1 cellular context compared by ENCODE assay signal in genomic region chr14:35083530-35084150, GRCh38.
TF ChIP-seq lines count a peak whose summit lies in the region.

No MANE protein-coding gene starts in this region.

TF ChIP-seq in HepG2, 621 proteins besides CTCF, POLR2A, EP300 and RAD21:
- TF ChIP-seq ZNF121 (CRISPR knock-in tag; IDR thresholded peaks at IDR 0.05), result peak; percentile 91
- TF ChIP-seq HDAC1 (CRISPR knock-in tag; IDR thresholded peaks at IDR 0.05), result 0 out of 2 replicates have a peak, but pooled peaks have one; percentile 16
- TF ChIP-seq ZNF670 (CRISPR knock-in tag; IDR thresholded peaks at IDR 0.05; ENCODE audit: borderline replicate concordance), result 0 out of 2 replicates have a peak, but pooled peaks have one; percentile 24
- TF ChIP-seq ZSCAN20 (CRISPR knock-in tag; IDR thresholded peaks at IDR 0.05; ENCODE audit: borderline replicate concordance), result no peak
- TF ChIP-seq ZNF280B (CRISPR knock-in tag; IDR thresholded peaks at IDR 0.05; ENCODE audit: borderline replicate concordance), result 0 out of 2 replicates have a peak, but pooled peaks have one; percentile 40
- TF ChIP-seq ATF1 (CRISPR knock-in tag; IDR thresholded peaks at IDR 0.05), result no peak
- peak; percentile 16; the same call in 1 of the 2 replicates for TF ChIP-seq GMEB1 (CRISPR knock-in tag; IDR thresholded peaks at IDR 0.05; ENCODE audit: borderline replicate concordance)
- no peak for TF ChIP-seq ZSCAN22 (CRISPR knock-in tag; IDR thresholded peaks at IDR 0.05)
- TF ChIP-seq PRMT3 (CRISPR knock-in tag; IDR thresholded peaks at IDR 0.05; ENCODE audit: borderline replicate concordance, low read depth), result 0 out of 2 replicates have a peak, but pooled peaks have one; percentile 43
- TF ChIP-seq POLR2G (IDR thresholded peaks at IDR 0.05; ENCODE audit: low read depth, low read length), result peak; percentile 10; the same call in 1 of the 2 replicates
- TF ChIP-seq SOX13 (IDR thresholded peaks at IDR 0.05), result no peak
- TF ChIP-seq SOX13 (CRISPR knock-in tag; conservative IDR thresholded peaks at IDR 0.05 in 1 of 2, IDR thresholded peaks at IDR 0.05 in 1 of 2), result no peak
- TF ChIP-seq SALL1 (CRISPR knock-in tag; IDR thresholded peaks at IDR 0.05), result 0 out of 2 replicates have a peak, but pooled peaks have one; percentile 20
- TF ChIP-seq HNRNPLL (IDR thresholded peaks at IDR 0.05; ENCODE audit: low read depth, low read length, poor library complexity, severe bottlenecking), result no peak
- 0 out of 2 replicates have a peak, but pooled peaks have one; percentile 1 for TF ChIP-seq ZXDC (CRISPR knock-in tag; IDR thresholded peaks at IDR 0.05)
- TF ChIP-seq SMAD9 (CRISPR knock-in tag; IDR thresholded peaks at IDR 0.05), result no peak
- 0 out of 2 replicates have a peak, but pooled peaks have one; percentile 28 for TF ChIP-seq ZNF605 (CRISPR knock-in tag; IDR thresholded peaks at IDR 0.05)
